18 cellular contexts compared by ENCODE assay signal in the genomic region with DNA sequence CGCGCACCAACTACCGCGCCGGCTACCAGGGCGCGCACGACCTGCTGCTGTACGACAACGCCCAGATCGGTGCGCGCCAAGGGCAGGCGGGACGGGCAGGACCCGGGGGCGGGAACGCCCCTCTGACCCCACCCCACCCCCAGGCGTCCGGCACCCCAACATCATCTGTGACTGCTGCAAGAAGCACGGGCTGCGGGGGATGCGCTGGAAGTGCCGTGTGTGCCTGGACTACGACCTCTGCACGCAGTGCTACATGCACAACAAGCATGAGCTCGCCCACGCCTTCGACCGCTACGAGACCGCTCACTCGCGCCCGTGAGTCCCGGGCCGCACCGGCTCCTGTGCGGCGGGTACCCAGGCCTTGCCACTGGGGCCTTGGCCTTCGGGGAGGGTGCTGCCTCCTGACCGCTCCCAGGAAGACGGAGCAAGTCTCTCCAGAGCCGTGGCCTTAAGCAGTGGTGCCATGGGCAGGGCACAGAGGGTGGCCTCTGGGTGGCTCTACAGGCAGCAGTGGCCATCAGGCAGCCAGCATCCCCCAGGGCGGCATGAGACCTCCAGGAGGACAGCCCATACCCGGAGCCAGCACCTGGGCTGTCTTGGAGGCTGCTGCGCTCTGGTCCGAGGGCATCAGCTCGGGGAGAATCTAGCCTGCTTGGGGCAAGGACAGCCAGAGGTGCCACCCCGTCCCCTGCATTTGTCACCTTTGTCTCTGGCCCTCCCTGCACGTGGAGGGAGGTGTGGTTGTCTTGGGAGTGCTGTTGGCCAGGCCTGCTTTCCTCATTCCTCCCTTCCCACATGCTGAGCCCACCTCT. TPM values are rescaled to one million over a fixed set of nuclear protein-coding genes. Genes with fewer than 3 reads are reported as not detected.
"Had no signal": no experiment of that assay in that cellular context is flagged by ENCODE, and none has a peak within 500 bp of the region (broad histone marks: within the 10 kb centered on the region; RNA-seq: fewer than 3 reads in every experiment).

No MANE protein-coding gene starts in this region.

- H3K9me3 ChIP-seq: ovary, tibial nerve, uterus had no signal

- H3K27ac Mint-ChIP-seq: activated naive CD8-positive, alpha-beta T cell treated with anti-CD3 and anti-CD28 coated beads for 36 hours; effector memory CD8-positive, alpha-beta T cell; T-helper 17 cell had no signal

- H3K4me1 ChIP-seq: uterus had no signal

- ATAC-seq: effector memory CD8-positive, alpha-beta T cell; left colon; T-helper 17 cell had no signal

- DNase-seq: activated CD4-positive, CD25-positive, alpha-beta regulatory T cell treated with anti-CD3 and anti-CD28 coated beads, Interleukin-2, amount 50 U/mL, for 72 hours; activated naive CD8-positive, alpha-beta T cell treated with anti-CD3 and anti-CD28 coated beads for 36 hours; amniotic stem cell; caudate nucleus; effector memory CD8-positive, alpha-beta T cell; mammary epithelial cell; stimulated activated CD8-positive, alpha-beta memory T cell treated with anti-CD3 and anti-CD28 coated beads, Interleukin-4, amount 100 ng/mL, for 48 hours; stimulated activated naive CD4-positive, alpha-beta T cell treated with Interleukin-2 at 50 U/mL for 16 hours; T-helper 17 cell; uterus had no signal

- H3K4me1 Mint-ChIP-seq: activated naive CD8-positive, alpha-beta T cell treated with anti-CD3 and anti-CD28 coated beads for 36 hours; neural crest cell had no signal

- H3K4me3 ChIP-seq: hepatocyte, ovary, tibial nerve, uterus had no signal

- H3K27me3 Mint-ChIP-seq: activated naive CD8-positive, alpha-beta T cell treated with anti-CD3 and anti-CD28 coated beads for 36 hours; effector memory CD8-positive, alpha-beta T cell; T-helper 17 cell had no signal

- H2AFZ ChIP-seq: hepatocyte had no signal

- H3K4me3 Mint-ChIP-seq: activated naive CD8-positive, alpha-beta T cell treated with anti-CD3 and anti-CD28 coated beads for 36 hours; effector memory CD8-positive, alpha-beta T cell; neural crest cell; T-helper 17 cell had no signal

- H3K36me3 ChIP-seq: ovary, uterus had no signal

- H3K27me3 ChIP-seq: hepatocyte, ovary, tibial nerve, uterus had no signal

- H3K36me3 Mint-ChIP-seq: activated naive CD8-positive, alpha-beta T cell treated with anti-CD3 and anti-CD28 coated beads for 36 hours had no signal

- H3K27ac ChIP-seq: hepatocyte, ovary, tibial nerve, uterus, VCaP had no signal

- FAIRE-seq: islet of Langerhans had no signal

- H3K4me2 ChIP-seq: hepatocyte had no signal

- H3K9me3 Mint-ChIP-seq: activated naive CD8-positive, alpha-beta T cell treated with anti-CD3 and anti-CD28 coated beads for 36 hours; effector memory CD8-positive, alpha-beta T cell; neural crest cell had no signal

RNA-seq across cellular contexts. Expression of a gene that starts 8.1 kb away (rescaled TPM):
- total RNA-seq: dermis microvascular lymphatic vessel endothelial cell had no signal
- polyA plus RNA-seq: mammary epithelial cell had no signal
